ENCODE assay signal across 1 cellular context in genomic region chr1:40004857-40005256, GRCh38.
TF ChIP-seq lines count a peak whose summit lies in the region.

No MANE protein-coding gene starts in this region.

TF ChIP-seq in H1, 55 proteins besides CTCF, POLR2A, EP300 and RAD21:
- TF ChIP-seq ATF3 (IDR thresholded peaks at IDR 0.05; ENCODE audit: insufficient read depth, low read depth, low read length) (no peak), USF2 (IDR thresholded peaks at IDR 0.05; ENCODE audit: low read length) (no peak), RFX5 (IDR thresholded peaks at IDR 0.05; ENCODE audit: borderline replicate concordance, low read depth, low read length) (no peak), SIX5 (IDR thresholded peaks at IDR 0.05; ENCODE audit: low read depth, low read length) (no peak), RXRA (IDR thresholded peaks at IDR 0.05; ENCODE audit: insufficient read depth, low read depth, low read length) (no peak), CBX8 (IDR thresholded peaks at IDR 0.05; ENCODE audit: borderline replicate concordance, low read depth, low read length) (no peak), ATF2 (IDR thresholded peaks at IDR 0.05; ENCODE audit: low read length) (no peak), TEAD4 (IDR thresholded peaks at IDR 0.05; ENCODE audit: low read depth, low read length) (peak; percentile 43; the same call in 1 of the 2 replicates), TCF12 (IDR thresholded peaks at IDR 0.05; ENCODE audit: low read depth, low read length) (0 out of 2 replicates have a peak, but pooled peaks have one; percentile 37), BACH1 (IDR thresholded peaks at IDR 0.05; ENCODE audit: low read length) (no peak), SP1 (IDR thresholded peaks at IDR 0.05; ENCODE audit: low read depth, low read length) (0 out of 2 replicates have a peak, but pooled peaks have one; percentile 8)
